ENCODE assay signal across 1 cellular context in genomic region chr9:129166962-129167557, GRCh38.
TF ChIP-seq lines count a peak whose summit lies in the region.

No MANE protein-coding gene starts in this region.

TF ChIP-seq in HepG2, 621 proteins besides CTCF, POLR2A, EP300 and RAD21 (continued from another document and continues in another):
- TF ChIP-seq REXO4 (CRISPR knock-in tag; IDR thresholded peaks at IDR 0.05; ENCODE audit: borderline replicate concordance) (no peak), ZBTB1 (CRISPR knock-in tag; IDR thresholded peaks at IDR 0.05; ENCODE audit: borderline replicate concordance) (no peak), ESRRA (CRISPR knock-in tag; IDR thresholded peaks at IDR 0.05; ENCODE audit: low read depth) (no peak), BHLHE40 (IDR thresholded peaks at IDR 0.05; ENCODE audit: low read length) (no peak), ARID3A (IDR thresholded peaks at IDR 0.05; ENCODE audit: low read depth, low read length) (no peak), ZNF687 (CRISPR knock-in tag; IDR thresholded peaks at IDR 0.05) (0 out of 2 replicates have a peak, but pooled peaks have one; percentile 1), SETDB1 (CRISPR knock-in tag; IDR thresholded peaks at IDR 0.05; ENCODE audit: borderline replicate concordance) (no peak), POGZ (CRISPR knock-in tag; IDR thresholded peaks at IDR 0.05) (no peak), HIVEP1 (CRISPR knock-in tag; IDR thresholded peaks at IDR 0.05) (no peak), NR2F6 (IDR thresholded peaks at IDR 0.05) (no peak), NR2F6 (CRISPR knock-in tag; IDR thresholded peaks at IDR 0.05) (0 out of 2 replicates have a peak, but pooled peaks have one; percentile 10), ZNF816 (CRISPR knock-in tag; IDR thresholded peaks at IDR 0.05; ENCODE audit: borderline replicate concordance) (no peak), ATF5 (CRISPR knock-in tag; IDR thresholded peaks at IDR 0.05; ENCODE audit: low read depth) (no peak), ERF (CRISPR knock-in tag; IDR thresholded peaks at IDR 0.05) (0 out of 2 replicates have a peak, but pooled peaks have one; percentile 15), ZNF503 (CRISPR knock-in tag; IDR thresholded peaks at IDR 0.05) (no peak), YEATS4 (CRISPR knock-in tag; IDR thresholded peaks at IDR 0.05; ENCODE audit: borderline replicate concordance) (0 out of 2 replicates have a peak, but pooled peaks have one; percentile 5), ZBTB20 (CRISPR knock-in tag; IDR thresholded peaks at IDR 0.05; ENCODE audit: borderline replicate concordance, low read depth) (no peak), ZNF746 (CRISPR knock-in tag; IDR thresholded peaks at IDR 0.05) (peak; percentile 52; the same call in 1 of the 2 replicates), ZXDC (CRISPR knock-in tag; IDR thresholded peaks at IDR 0.05) (no peak), PRDM4 (CRISPR knock-in tag; IDR thresholded peaks at IDR 0.05; ENCODE audit: borderline replicate concordance) (no peak), RXRA (CRISPR knock-in tag; IDR thresholded peaks at IDR 0.05) (no peak), ZNF577 (CRISPR knock-in tag; IDR thresholded peaks at IDR 0.05; ENCODE audit: borderline replicate concordance, low read depth) (no peak), ETS1 (CRISPR knock-in tag; IDR thresholded peaks at IDR 0.05) (no peak), ATAD3A (CRISPR knock-in tag; IDR thresholded peaks at IDR 0.05) (no peak), ATRX (CRISPR knock-in tag; IDR thresholded peaks at IDR 0.05; ENCODE audit: borderline replicate concordance) (no peak), MTA3 (CRISPR knock-in tag; IDR thresholded peaks at IDR 0.05) (no peak), NFIC (IDR thresholded peaks at IDR 0.05; ENCODE audit: low read length) (no peak), TEAD2 (CRISPR knock-in tag; IDR thresholded peaks at IDR 0.05) (no peak), KAT8 (CRISPR knock-in tag; IDR thresholded peaks at IDR 0.05) (no peak), ZNF234 (CRISPR knock-in tag; conservative IDR thresholded peaks at IDR 0.05) (no peak), DMAP1 (CRISPR knock-in tag; IDR thresholded peaks at IDR 0.05) (no peak), SAP130 (CRISPR knock-in tag; IDR thresholded peaks at IDR 0.05; ENCODE audit: low read depth) (peak; percentile 27; the same call in 1 of the 2 replicates), ZEB1 (IDR thresholded peaks at IDR 0.05; ENCODE audit: insufficient replicate concordance, low read depth) (no peak), ZNF451 (CRISPR knock-in tag; IDR thresholded peaks at IDR 0.05) (no peak), SMAD3 (CRISPR knock-in tag; IDR thresholded peaks at IDR 0.05) (no peak), ZNF20 (CRISPR knock-in tag; IDR thresholded peaks at IDR 0.05) (no peak), ZFP36 (IDR thresholded peaks at IDR 0.05; ENCODE audit: borderline replicate concordance, low read depth, low read length, partially characterized antibody) (no peak), RARA (CRISPR knock-in tag; IDR thresholded peaks at IDR 0.05) (0 out of 2 replicates have a peak, but pooled peaks have one; percentile 21), ZNF839 (CRISPR knock-in tag; IDR thresholded peaks at IDR 0.05; ENCODE audit: borderline replicate concordance) (no peak), ELF3 (CRISPR knock-in tag; IDR thresholded peaks at IDR 0.05) (0 out of 2 replicates have a peak, but pooled peaks have one; percentile 43), CEBPG (CRISPR knock-in tag; IDR thresholded peaks at IDR 0.05) (no peak), TFAP4 (IDR thresholded peaks at IDR 0.05; ENCODE audit: borderline replicate concordance, low read depth) (peak; percentile 26; the same call in 1 of the 2 replicates), TCF7 (IDR thresholded peaks at IDR 0.05; ENCODE audit: low read depth) (no peak), AGO2 (optimal IDR thresholded peaks at IDR 0.05; ENCODE audit: low read depth, low read length) (no peak), SNAPC5 (CRISPR knock-in tag; IDR thresholded peaks at IDR 0.05; ENCODE audit: borderline replicate concordance) (no peak), ZNF30 (CRISPR knock-in tag; IDR thresholded peaks at IDR 0.05) (no peak), MTA1 (CRISPR knock-in tag; IDR thresholded peaks at IDR 0.05; ENCODE audit: borderline replicate concordance) (no peak), NFYC (CRISPR knock-in tag; IDR thresholded peaks at IDR 0.05) (no peak), MATR3 (CRISPR knock-in tag; IDR thresholded peaks at IDR 0.05) (no peak), SRSF9 (IDR thresholded peaks at IDR 0.05; ENCODE audit: borderline replicate concordance, insufficient read depth, low read depth, low read length, poor library complexity, severe bottlenecking) (no peak), KAT2B (IDR thresholded peaks at IDR 0.05; ENCODE audit: borderline replicate concordance, low read depth, low read length) (no peak), MTF2 (CRISPR knock-in tag; IDR thresholded peaks at IDR 0.05; ENCODE audit: borderline replicate concordance) (no peak), ZC3H13 (CRISPR knock-in tag; IDR thresholded peaks at IDR 0.05) (no peak), ZNF784 (CRISPR knock-in tag; IDR thresholded peaks at IDR 0.05; ENCODE audit: borderline replicate concordance) (no peak), NFKB2 (CRISPR knock-in tag; IDR thresholded peaks at IDR 0.05; ENCODE audit: borderline replicate concordance) (no peak)
